17 cellular contexts compared by ENCODE assay signal in genomic region chr9:123089790-123090189, GRCh38. TPM values are rescaled to one million over a fixed set of nuclear protein-coding genes. Genes with fewer than 3 reads are reported as not detected.
DNase-seq lines count a peak whose midpoint lies in the region; TF ChIP-seq lines count a peak whose summit lies in the region.
"Had no signal": no experiment of that assay in that cellular context is flagged by ENCODE, and none has a peak within 500 bp of the region (broad histone marks: within the 10 kb centered on the region; RNA-seq: fewer than 3 reads in every experiment).

No MANE protein-coding gene starts in this region.

- H3K27ac Mint-ChIP-seq in H9 (peak overlapping the region in 2 of 3 experiments; percentile 16 to 75; a peak in 2 of 7 replicates), mesothelial cell of epicardium (peak overlapping the region; percentile 77)
- no peak overlapping the region for H3K27ac Mint-ChIP-seq in activated T-helper 2 cell treated with anti-CD3 and anti-CD28 coated beads, Interferon-gamma antibody, Interleukin-2, Interleukin-4, amounts not matched to agents 10 μg/mL and 5 μg/mL and 100 μg/mL, durations not matched to agents 14 hours and 24 hours and 36 hours
- H3K27ac Mint-ChIP-seq: CD14-positive monocyte had no signal

- no peak overlapping the region for H2BK15ac ChIP-seq in H9 (ENCODE audit: low read depth, low read length)

- no peak overlapping the region for H3K9ac ChIP-seq in H9 (ENCODE audit: extremely low read depth, insufficient read length, low read length)
- H3K9ac ChIP-seq in SK-N-MC (ENCODE audit: insufficient read length) = no peak overlapping the region
- H3K9ac ChIP-seq in colonic mucosa (ENCODE audit: low read depth in 2 of 2, low read length in 2 of 2) = no peak overlapping the region

- no peaks in the 10 kb centered on the region for H3K27me3 Mint-ChIP-seq in H9 (ENCODE audit: low read depth)
- H3K27me3 Mint-ChIP-seq in mesothelial cell of epicardium (ENCODE audit: low read depth) = no peaks in the 10 kb centered on the region
- H3K27me3 Mint-ChIP-seq in activated T-helper 2 cell treated with anti-CD3 and anti-CD28 coated beads, Interferon-gamma antibody, Interleukin-2, Interleukin-4, amounts not matched to agents 10 μg/mL and 5 μg/mL and 100 μg/mL, durations not matched to agents 14 hours and 24 hours and 36 hours (ENCODE audit: low read depth) = no peaks in the 10 kb centered on the region

- H3K36me3 Mint-ChIP-seq in H9 (ENCODE audit: insufficient read depth in 1 of 3, low read depth in 3 of 3) (peaks cover 17 to 66% (median 56%) of the 10 kb centered on the region in 3 experiments; a peak in 6 of 7 replicates), mesothelial cell of epicardium (peaks cover 50% of the 10 kb centered on the region)
- peaks cover 27% of the 10 kb centered on the region for H3K36me3 Mint-ChIP-seq in activated T-helper 2 cell treated with anti-CD3 and anti-CD28 coated beads, Interferon-gamma antibody, Interleukin-2, Interleukin-4, amounts not matched to agents 10 μg/mL and 5 μg/mL and 100 μg/mL, durations not matched to agents 14 hours and 24 hours and 36 hours (ENCODE audit: low read depth)

- H3K27me3 ChIP-seq in A673 (replicated peaks; ENCODE audit: insufficient read depth, low read depth, low read length, poor library complexity) (no peaks in the 10 kb centered on the region), H9 (ENCODE audit: insufficient read depth, low read length) (no peaks in the 10 kb centered on the region), colonic mucosa (no peaks in the 10 kb centered on the region)

- no peaks in the 10 kb centered on the region for H3K79me1 ChIP-seq in H9 (ENCODE audit: insufficient read depth, low read depth, low read length, poor library complexity, severe bottlenecking)

- H3K79me2 ChIP-seq in H9 (ENCODE audit: insufficient read depth, low read length) = no peaks in the 10 kb centered on the region

- no peak overlapping the region for H4K5ac ChIP-seq in H9 (ENCODE audit: insufficient read length, low read depth, low read length)

- no peaks in the 10 kb centered on the region for H4K20me1 ChIP-seq in H9 (ENCODE audit: control insufficient read depth, insufficient read depth, insufficient read length)

- H3K23me2 ChIP-seq in H9 (ENCODE audit: insufficient read length, low read depth, low read length, poor library complexity, severe bottlenecking) = no peaks in the 10 kb centered on the region

- CTCF ChIA-PET in A673 (lab: Charles Lee) = interaction anchor here (1.4 kb wide), 1 partner anchor 135 kb away, joined by 3 read pairs; no protein-coding TSS in a partner anchor

- TF ChIP-seq CTCF in A673 (conservative IDR thresholded peaks at IDR 0.05; ENCODE audit: low read depth, low read length) (no peak), H9 (conservative IDR thresholded peaks at IDR 0.05) (no peak), mesothelial cell of epicardium (IDR thresholded peaks at IDR 0.05; ENCODE audit: unreplicated experiment) (no peak), colonic mucosa (IDR thresholded peaks at IDR 0.05) (no peak)

- H3K9me3 ChIP-seq in A673 (ENCODE audit: low read depth, low read length, poor library complexity, severe bottlenecking) = no peaks in the 10 kb centered on the region
- H3K9me3 ChIP-seq in H9 (ENCODE audit: control insufficient read depth, low read depth, low read length) = no peaks in the 10 kb centered on the region
- H3K9me3 ChIP-seq in SK-N-MC (ENCODE audit: low read depth, low read length) = no peaks in the 10 kb centered on the region
- no peaks in the 10 kb centered on the region for H3K9me3 ChIP-seq in colonic mucosa

- H2AK5ac ChIP-seq in H9 (ENCODE audit: insufficient read length, low read length) = no peak overlapping the region

- H3K4me3 Mint-ChIP-seq in H9 = no peak overlapping the region
- H3K4me3 Mint-ChIP-seq in mesothelial cell of epicardium = no peak overlapping the region
- no peak overlapping the region for H3K4me3 Mint-ChIP-seq in activated T-helper 2 cell treated with anti-CD3 and anti-CD28 coated beads, Interferon-gamma antibody, Interleukin-2, Interleukin-4, amounts not matched to agents 10 μg/mL and 5 μg/mL and 100 μg/mL, durations not matched to agents 14 hours and 24 hours and 36 hours (ENCODE audit: low read depth)
- H3K4me3 Mint-ChIP-seq: CD14-positive monocyte had no signal

- H3K4ac ChIP-seq in H9 (ENCODE audit: low read depth, low read length) = no peak overlapping the region

- H3K56ac ChIP-seq in H9 (ENCODE audit: insufficient read length, low read depth, low read length) = no peak overlapping the region

- DNase-seq in A673 (ENCODE audit: low spot score) = no peak
- DNase-seq in H9 = no peak
- DNase-seq in SK-N-MC (ENCODE audit: low read depth, low spot score) = no peak
- DNase-seq in mesothelial cell of epicardium (ENCODE audit: low spot score in 2 of 2, unreplicated experiment in 2 of 2) = no peak
- no peak for DNase-seq in colonic mucosa
- no peak for DNase-seq in activated T-cell treated with anti-CD3 and anti-CD28 coated beads, Interleukin-2, amount 50 U/mL, for 1 hour
- DNase-seq in activated T-helper 2 cell treated with anti-CD3 and anti-CD28 coated beads, Interferon-gamma antibody, Interleukin-2, Interleukin-4, amounts not matched to agents 10 μg/mL and 5 μg/mL and 100 μg/mL, durations not matched to agents 14 hours and 24 hours and 36 hours (ENCODE audit: low spot score) = no peak
- no peak for DNase-seq in stimulated activated CD4-positive, alpha-beta T cell treated with anti-CD3 and anti-CD28 coated beads, Interleukin-1b, Interleukin-23, amount 100 ng/mL, for 48 hours
- DNase-seq: COR-L47, DMS153, GOT3, NCI-H1092, NCI-H1694 treated with DMSO at 0.1 percent for 48 hours, NCI-H446, SIG-M5 had no signal

- peaks cover 44% of the 10 kb centered on the region for H3K4me1 ChIP-seq in A673 (ENCODE audit: insufficient read depth, low read length, poor library complexity, severe bottlenecking)
- H3K4me1 ChIP-seq in H9 (ENCODE audit: insufficient read depth, low read length) = peaks cover 4% of the 10 kb centered on the region; the same call in 1 of the 2 replicates
- no peaks in the 10 kb centered on the region for H3K4me1 ChIP-seq in colonic mucosa

- no peak overlapping the region for H3T11ph ChIP-seq in H9 (ENCODE audit: low read length)

- no peak overlapping the region for H2BK20ac ChIP-seq in H9 (ENCODE audit: low read depth, low read length, poor library complexity, severe bottlenecking)

- no peak overlapping the region for H3K4me2 ChIP-seq in H9 (ENCODE audit: insufficient read depth, insufficient read length, low read length)

- no peak overlapping the region for H2BK5ac ChIP-seq in H9 (ENCODE audit: insufficient read length, low read length)

- WGBS in H9 (ENCODE audit: extremely low coverage, insufficient read length, low lambda C conversion rate) = no CpG with 5 or more reads among the region's 5 CpGs

- no peak overlapping the region for H3K23ac ChIP-seq in H9 (ENCODE audit: insufficient read length, low read depth, low read length)

- H3K14ac ChIP-seq in H9 (ENCODE audit: insufficient read depth, low read length) = no peak overlapping the region

- H4K8ac ChIP-seq in H9 (replicated peaks; ENCODE audit: insufficient read length, low read depth, low read length) = no peak overlapping the region

- H3K27ac ChIP-seq in A673 (ENCODE audit: low read depth, low read length, poor library complexity, severe bottlenecking) (peak overlapping the region; percentile 84), H9 (ENCODE audit: insufficient read length, low read depth, low read length) (no peak overlapping the region), SK-N-MC (peak overlapping the region; percentile 58), colonic mucosa (no peak overlapping the region)

- H3K18ac ChIP-seq in H9 (ENCODE audit: insufficient read length, low read depth, low read length) = no peak overlapping the region

- POLR2A ChIA-PET in A673 (lab: Charles Lee; ENCODE audit: low non-redundant PET) = interaction anchor here (0.7 kb wide), 1 partner anchor 249 kb away, joined by 3 read pairs; no protein-coding TSS in a partner anchor

- H2BK12ac ChIP-seq in H9 (ENCODE audit: insufficient read length, low read depth, low read length) = no peak overlapping the region

- no peak overlapping the region for H2AFZ ChIP-seq in H9 (ENCODE audit: low read length)

- no peak overlapping the region for H4K91ac ChIP-seq in H9 (ENCODE audit: insufficient read length, low read depth, low read length)

- H3K4me3 ChIP-seq in A673 (ENCODE audit: low read depth, low read length, poor library complexity, severe bottlenecking) (no peak overlapping the region), SK-N-MC (no peak overlapping the region), colonic mucosa (no peak overlapping the region)
- H3K4me3 ChIP-seq: K562 had no signal

- no peak overlapping the region for H2BK120ac ChIP-seq in H9 (ENCODE audit: low read depth, low read length, poor library complexity, severe bottlenecking)

- BruUV-seq in A673 (replicated peaks; lab: Mats Ljungman, UMichigan) = no TSS peak

- peaks cover 28% of the 10 kb centered on the region for H3K36me3 ChIP-seq in A673 (ENCODE audit: insufficient read depth, low read length, poor library complexity, severe bottlenecking)
- H3K36me3 ChIP-seq in SK-N-MC (ENCODE audit: insufficient read depth, low read length) = peaks cover 88% of the 10 kb centered on the region
- H3K36me3 ChIP-seq in colonic mucosa = peaks cover 9% of the 10 kb centered on the region

- H3K4me1 Mint-ChIP-seq in H9 (peaks cover 5% of the 10 kb centered on the region in 2 experiments), mesothelial cell of epicardium (peaks cover 19% of the 10 kb centered on the region)
- H3K4me1 Mint-ChIP-seq in activated T-helper 2 cell treated with anti-CD3 and anti-CD28 coated beads, Interferon-gamma antibody, Interleukin-2, Interleukin-4, amounts not matched to agents 10 μg/mL and 5 μg/mL and 100 μg/mL, durations not matched to agents 14 hours and 24 hours and 36 hours (ENCODE audit: low read depth) = no peaks in the 10 kb centered on the region
- H3K4me1 Mint-ChIP-seq: CD14-positive monocyte had no signal

- intact Hi-C loops in A673 (cut with micrococcal nuclease; ENCODE audit: unreplicated experiment) (loop anchor here (10.0 kb wide), 1 partner anchor 625 kb away; no protein-coding TSS in a partner anchor), colonic mucosa (cut with DNase I) (no loop called here)
- intact Hi-C loops in activated T-helper 2 cell treated with anti-CD3 and anti-CD28 coated beads, Interferon-gamma antibody, Interleukin-2, Interleukin-4, amounts not matched to agents 10 μg/mL and 5 μg/mL and 100 μg/mL, durations not matched to agents 14 hours and 24 hours and 36 hours (cut with micrococcal nuclease) = no loop called here

- H3K9me3 Mint-ChIP-seq in H9 (no peaks in the 10 kb centered on the region), mesothelial cell of epicardium (no peaks in the 10 kb centered on the region)
- H3K9me3 Mint-ChIP-seq in activated T-helper 2 cell treated with anti-CD3 and anti-CD28 coated beads, Interferon-gamma antibody, Interleukin-2, Interleukin-4, amounts not matched to agents 10 μg/mL and 5 μg/mL and 100 μg/mL, durations not matched to agents 14 hours and 24 hours and 36 hours = no peaks in the 10 kb centered on the region

RNA-seq across cellular contexts. Expression of gene GPR21, which starts 56.3 kb away (rescaled TPM):
- 0.31 TPM in 1 of 2 replicates, not detected in the other for total RNA-seq in A673 (2021)
- total RNA-seq in H9 (2021) = 0.87 and 1.0 TPM in 2 replicates
- 2.9 to 3.8 TPM (median 3.7 TPM) in 3 replicates for total RNA-seq in mesothelial cell of epicardium
- 1 to 10 TPM in 1 of 2 donors, under 1 TPM in 1; 0.35 to 1.2 TPM for total RNA-seq in colonic mucosa
- 0.59 and 1.0 TPM in 2 replicates for total RNA-seq in activated T-helper 2 cell treated with anti-CD3 and anti-CD28 coated beads, Interferon-gamma antibody, Interleukin-2, Interleukin-4, amounts not matched to agents 10 μg/mL and 5 μg/mL and 100 μg/mL, durations not matched to agents 14 hours and 24 hours and 36 hours

Comparison
In these comparisons a context has a peak if more than half of its experiments do, and no peak if none do; other contexts are left out.
1. H3K27ac ChIP-seq: peak in A673 (single experiment) and SK-N-MC (single experiment); none in H9 (single experiment) and colonic mucosa (single experiment).